ENCODE assay signal across 20 cellular contexts in the genomic region with DNA sequence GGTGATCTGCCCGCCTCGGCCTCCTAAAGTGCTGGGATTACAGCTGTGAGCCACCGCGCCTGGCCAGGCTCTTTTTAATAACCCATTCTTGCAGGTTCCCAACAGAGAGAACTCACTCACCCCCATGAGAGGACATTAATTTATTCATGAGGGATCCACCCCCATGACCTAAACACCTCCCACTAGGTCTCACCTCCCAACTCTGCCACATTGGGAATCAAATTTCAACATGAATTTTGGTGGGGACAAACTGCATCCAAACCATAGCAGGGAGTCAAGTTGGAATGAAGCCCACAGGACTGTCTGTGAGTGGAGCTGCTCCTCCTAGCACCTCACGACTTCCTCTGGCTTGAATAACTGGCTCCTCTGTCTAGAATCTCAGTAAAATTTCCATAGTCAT.
DNase-seq lines count a peak whose midpoint lies in the region; ATAC-seq and TF ChIP-seq lines count a peak whose summit lies in the region.
"Had no signal": no experiment of that assay in that cellular context is flagged by ENCODE, and none has a peak within 500 bp of the region (broad histone marks: within the 10 kb centered on the region; RNA-seq: fewer than 3 reads in every experiment).

No MANE protein-coding gene starts in this region.

- H2BK15ac ChIP-seq in mesenchymal stem cell (ENCODE audit: low read depth, poor library complexity, severe bottlenecking): no peak overlapping the region

- peaks cover 0 to 21% of the 10 kb centered on the region in 2 experiments; a peak in 1 of 4 replicates for H3K4me1 ChIP-seq in SK-N-SH (ENCODE audit: control insufficient read depth in 1 of 2, insufficient read depth in 2 of 2, low read depth in 1 of 2, low read length in 1 of 2)
- H3K4me1 ChIP-seq in body of pancreas: peaks cover 35% of the 10 kb centered on the region
- peaks cover 10% of the 10 kb centered on the region for H3K4me1 ChIP-seq in mesenchymal stem cell (ENCODE audit: control insufficient read depth, insufficient read depth, low read depth, low read length)
- H3K4me1 ChIP-seq in thoracic aorta (ENCODE audit: control insufficient read depth in 1 of 2, low read depth in 2 of 2): peaks cover 21 to 44% of the 10 kb centered on the region in 2 donors

- no peak overlapping the region for H2BK120ac ChIP-seq in mesenchymal stem cell (ENCODE audit: low read depth, low read length)

- H3K9me2 ChIP-seq in SK-N-SH: no peaks in the 10 kb centered on the region

- no peak for TF ChIP-seq EP300 in SK-N-SH (IDR thresholded peaks at IDR 0.05; ENCODE audit: borderline replicate concordance in 1 of 2, low read depth in 1 of 2, low read length in 1 of 2)

- H3K23ac ChIP-seq in mesenchymal stem cell (ENCODE audit: low read length in 2 of 2): no peak overlapping the region

- WGBS in SK-N-SH (ENCODE audit: low lambda C conversion rate): 100% methylated on average over 5 of the region's 5 CpGs
- WGBS in body of pancreas, 2 donors: 76 to 98% methylated on average over 5 of the region's 5 CpGs
- WGBS in mesenchymal stem cell: 100% methylated on average over 5 of the region's 5 CpGs

- H4K91ac ChIP-seq in mesenchymal stem cell (ENCODE audit: low read length): no peak overlapping the region

- no peak overlapping the region for H3K4ac ChIP-seq in mesenchymal stem cell (ENCODE audit: low read depth in 1 of 2, low read length in 2 of 2)

- TF ChIP-seq POLR2A in body of pancreas (IDR thresholded peaks at IDR 0.05): no peak
- no peak for TF ChIP-seq POLR2A in GM18505 (IDR thresholded peaks at IDR 0.05; ENCODE audit: borderline replicate concordance, extremely low read depth, insufficient read depth, insufficient read length)

- H3K36me3 ChIP-seq in SK-N-SH (replicated peaks in 1 of 2; ENCODE audit: control insufficient read depth in 1 of 2, insufficient read depth in 2 of 2, low read length in 1 of 2) (no peaks in the 10 kb centered on the region), body of pancreas (replicated peaks in 1 of 2; ENCODE audit: insufficient read depth in 1 of 2, low read depth in 2 of 2) (no peaks in the 10 kb centered on the region), mesenchymal stem cell (ENCODE audit: control insufficient read depth in 1 of 2, insufficient read depth in 2 of 2, low read depth in 1 of 2, low read length in 2 of 2) (peaks cover 0 to 2% of the 10 kb centered on the region in 2 experiments), thoracic aorta (no peaks in the 10 kb centered on the region)

- no peak overlapping the region for H4K8ac ChIP-seq in mesenchymal stem cell (ENCODE audit: low read length)

- H3F3A ChIP-seq in SK-N-SH (replicated peaks; ENCODE audit: insufficient read depth): peaks cover 23% of the 10 kb centered on the region

- no peak overlapping the region for H2BK5ac ChIP-seq in mesenchymal stem cell (ENCODE audit: low read depth, low read length, poor library complexity, severe bottlenecking)

- H3K18ac ChIP-seq in mesenchymal stem cell (ENCODE audit: low read depth in 1 of 2, low read length in 2 of 2): no peak overlapping the region

- POLR2A ChIA-PET in SK-N-SH (lab: Yijun Ruan, JAX): interaction anchor here (0.6 kb wide), 1 partner anchor 10 kb away, joined by 4 read pairs; no protein-coding TSS in a partner anchor

- H3K9ac ChIP-seq in SK-N-SH (no peak overlapping the region), mesenchymal stem cell (ENCODE audit: low read length) (peak overlapping the region; percentile 89)

- DNase-seq in SK-N-SH (no peak), body of pancreas (no peak), mesenchymal stem cell (no peak), thoracic aorta (ENCODE audit: low spot score) (no peak), globus pallidus (ENCODE audit: low spot score) (no peak)
- DNase-seq: 8988T; activated CD4-positive, alpha-beta T cell treated with anti-CD3 and anti-CD28 coated beads for 36 hours; activated naive CD4-positive, alpha-beta T cell treated with anti-CD3 and anti-CD28 coated beads, Interleukin-2, amount 50 U/mL, for 16 hours; aorta; head of caudate nucleus; NCI-H1092 treated with DMSO at 0.1 percent for 48 hours; NCI-H2029; NCI-H345; SHP77 treated with DMSO at 0.1 percent for 48 hours; stimulated activated CD4-positive, alpha-beta T cell treated with anti-CD3 and anti-CD28 coated beads, Interleukin-4, amount 100 ng/mL, for 24 hours; stimulated activated naive CD4-positive, alpha-beta T cell treated with Interleukin-2 at 50 U/mL for 16 hours had no signal

- TF ChIP-seq RAD21 in SK-N-SH (IDR thresholded peaks at IDR 0.05; ENCODE audit: low read length): no peak

- H3K27ac ChIP-seq in SK-N-SH (ENCODE audit: low read depth in 2 of 2, low read length in 1 of 2): peak overlapping the region in 1 of 2 experiments; percentile 90; a peak in 1 of 4 replicates
- peak overlapping the region in 3 of 4 donors; percentile 72 to 88 (median 81) for H3K27ac ChIP-seq in body of pancreas
- no peak overlapping the region for H3K27ac ChIP-seq in mesenchymal stem cell (ENCODE audit: low read length, poor library complexity, severe bottlenecking)
- H3K27ac ChIP-seq in thoracic aorta: peak overlapping the region; percentile 55 to 89
- H3K27ac ChIP-seq: neutrophil had no signal

- CTCF ChIA-PET in SK-N-SH (lab: Yijun Ruan, JAX): interaction anchor here (1.7 kb wide), 1 partner anchor 10 kb away, joined by 4 read pairs; no protein-coding TSS in a partner anchor

- H3K27me3 ChIP-seq in SK-N-SH (ENCODE audit: insufficient read depth) (no peaks in the 10 kb centered on the region), body of pancreas (no peaks in the 10 kb centered on the region), mesenchymal stem cell (ENCODE audit: control insufficient read depth in 1 of 2, insufficient read depth in 1 of 2, low read length in 2 of 2) (no peaks in the 10 kb centered on the region), thoracic aorta (replicated peaks; ENCODE audit: insufficient read depth) (no peaks in the 10 kb centered on the region)
- H3K27me3 ChIP-seq: neutrophil had no signal

- no peaks in the 10 kb centered on the region; the same call in 1 of the 2 replicates for H3K79me2 ChIP-seq in SK-N-SH (ENCODE audit: insufficient read depth)

- no peak overlapping the region for H2BK12ac ChIP-seq in mesenchymal stem cell (ENCODE audit: low read length in 2 of 2)

- no peaks in the 10 kb centered on the region for H4K20me1 ChIP-seq in SK-N-SH (ENCODE audit: insufficient read depth)

- H2AFZ ChIP-seq in SK-N-SH (ENCODE audit: low read depth): no peak overlapping the region
- no peak overlapping the region for H2AFZ ChIP-seq in mesenchymal stem cell (ENCODE audit: low read depth, low read length)

- TF ChIP-seq CTCF in SK-N-SH (IDR thresholded peaks at IDR 0.05) (no peak), body of pancreas (IDR thresholded peaks at IDR 0.05) (no peak), thoracic aorta (IDR thresholded peaks at IDR 0.05) (no peak)

- H3K4me3 ChIP-seq in SK-N-SH (ENCODE audit: low read depth in 2 of 2, low read length in 1 of 2) (no peak overlapping the region), body of pancreas (no peak overlapping the region), mesenchymal stem cell (ENCODE audit: insufficient read depth in 1 of 2, low read depth in 1 of 2, low read length in 2 of 2) (no peak overlapping the region), thoracic aorta (no peak overlapping the region)

- H3K9me3 ChIP-seq in SK-N-SH (no peaks in the 10 kb centered on the region), body of pancreas (no peaks in the 10 kb centered on the region), mesenchymal stem cell (ENCODE audit: control insufficient read depth, low read length) (no peaks in the 10 kb centered on the region), thoracic aorta (no peaks in the 10 kb centered on the region)
- H3K9me3 ChIP-seq: neutrophil had no signal

- H2AK5ac ChIP-seq in mesenchymal stem cell (ENCODE audit: low read length, severe bottlenecking): no peak overlapping the region

- H3K79me1 ChIP-seq in mesenchymal stem cell (replicated peaks; ENCODE audit: low read length, poor library complexity, severe bottlenecking): peaks cover 5% of the 10 kb centered on the region

- intact Hi-C loops in body of pancreas (cut with DNase I): no loop called here

- no peak overlapping the region for H3K14ac ChIP-seq in mesenchymal stem cell (ENCODE audit: low read length in 2 of 2)

- ATAC-seq in SK-N-SH treated with all-trans-retinoic acid at 6 μM for 48 hours (no peak), body of pancreas (no peak), thoracic aorta (ENCODE audit: insufficient number of reproducible peaks, low FRiP score, low read depth) (no peak), GM18505 (IDR thresholded peaks at IDR 0.05; ENCODE audit: unreplicated experiment) (no peak), GM18870 (IDR thresholded peaks at IDR 0.05; ENCODE audit: unreplicated experiment) (no peak)
- ATAC-seq: activated CD4-positive, alpha-beta T cell treated with anti-CD3 and anti-CD28 coated beads for 36 hours had no signal

- H3K4me2 ChIP-seq in SK-N-SH (0 out of 2 replicates have a peak overlapping the region, but pooled peaks have one; percentile 46), mesenchymal stem cell (ENCODE audit: low read length, poor library complexity, severe bottlenecking) (no peak overlapping the region)

TF ChIP-seq in SK-N-SH, 30 proteins besides CTCF, POLR2A, EP300 and RAD21:
- TF ChIP-seq RCOR1 (IDR thresholded peaks at IDR 0.05; ENCODE audit: low read length): no peak
- TF ChIP-seq MEF2A (IDR thresholded peaks at IDR 0.05; ENCODE audit: borderline replicate concordance, low read depth): no peak
- TF ChIP-seq TAF1 (IDR thresholded peaks at IDR 0.05; ENCODE audit: borderline replicate concordance, low read depth, low read length): no peak
- no peak for TF ChIP-seq FOSL2 (IDR thresholded peaks at IDR 0.05; ENCODE audit: borderline replicate concordance, low read depth)
- TF ChIP-seq POLR2AphosphoS5 (IDR thresholded peaks at IDR 0.05; ENCODE audit: low read depth, low read length): no peak

TF ChIP-seq in SK-N-SH treated with all-trans-retinoic acid at 6 μM for 48 hours, 23 proteins besides CTCF, POLR2A, EP300 and RAD21 (continues in another document):
- TF ChIP-seq, protein P1, sequence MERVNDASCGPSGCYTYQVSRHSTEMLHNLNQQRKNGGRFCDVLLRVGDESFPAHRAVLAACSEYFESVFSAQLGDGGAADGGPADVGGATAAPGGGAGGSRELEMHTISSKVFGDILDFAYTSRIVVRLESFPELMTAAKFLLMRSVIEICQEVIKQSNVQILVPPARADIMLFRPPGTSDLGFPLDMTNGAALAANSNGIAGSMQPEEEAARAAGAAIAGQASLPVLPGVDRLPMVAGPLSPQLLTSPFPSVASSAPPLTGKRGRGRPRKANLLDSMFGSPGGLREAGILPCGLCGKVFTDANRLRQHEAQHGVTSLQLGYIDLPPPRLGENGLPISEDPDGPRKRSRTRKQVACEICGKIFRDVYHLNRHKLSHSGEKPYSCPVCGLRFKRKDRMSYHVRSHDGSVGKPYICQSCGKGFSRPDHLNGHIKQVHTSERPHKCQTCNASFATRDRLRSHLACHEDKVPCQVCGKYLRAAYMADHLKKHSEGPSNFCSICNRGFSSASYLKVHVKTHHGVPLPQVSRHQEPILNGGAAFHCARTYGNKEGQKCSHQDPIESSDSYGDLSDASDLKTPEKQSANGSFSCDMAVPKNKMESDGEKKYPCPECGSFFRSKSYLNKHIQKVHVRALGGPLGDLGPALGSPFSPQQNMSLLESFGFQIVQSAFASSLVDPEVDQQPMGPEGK (CRISPR knock-in tag; IDR thresholded peaks at IDR 0.05; ENCODE audit: borderline replicate concordance): no peak
